26 cellular contexts compared by ENCODE assay signal in genomic region chr7:65449505-65449852, GRCh38.
A peak's percentile ranks its signal among the peaks of the same experiment; 100 is the strongest.
DNase-seq lines count a peak whose midpoint lies in the region; ATAC-seq and TF ChIP-seq lines count a peak whose summit lies in the region.
"Had no signal": no experiment of that assay in that cellular context is flagged by ENCODE, and none has a peak within 500 bp of the region (broad histone marks: within the 10 kb centered on the region; RNA-seq: fewer than 3 reads in every experiment).

No MANE protein-coding gene starts in this region.

- H3K27ac ChIP-seq in CD4-positive, CD25-positive, alpha-beta regulatory T cell (ENCODE audit: insufficient read depth, low read length, poor library complexity, severe bottlenecking), result no peak overlapping the region
- H3K27ac ChIP-seq in mammary epithelial cell (ENCODE audit: insufficient read depth, low read depth, low read length) (peak overlapping the region; percentile 74), gastroesophageal sphincter (no peak overlapping the region)
- H3K27ac ChIP-seq: A549, RWPE1, SK-N-MC, thyroid gland had no signal

- H3K9me3 ChIP-seq in CD4-positive, CD25-positive, alpha-beta regulatory T cell (ENCODE audit: control insufficient read depth in 2 of 2, low read length in 2 of 2), result no peaks in the 10 kb centered on the region
- H3K9me3 ChIP-seq in mammary epithelial cell (replicated peaks; ENCODE audit: insufficient read depth, low read length) (no peaks in the 10 kb centered on the region), gastroesophageal sphincter (peaks cover 0 to 10% (median 0%) of the 10 kb centered on the region in 3 donors)
- H3K9me3 ChIP-seq: thyroid gland had no signal

- intact Hi-C loops in mammary epithelial cell (cut with micrococcal nuclease), result loop anchor here (1.0 to 5.0 kb wide), 2 partner anchors 8 to 77 kb away; partner anchors contain the start of gene ZNF92

- TF ChIP-seq CTCF in mammary epithelial cell (conservative IDR thresholded peaks at IDR 0.05 in 1 of 2, IDR thresholded peaks at IDR 0.05 in 1 of 2; ENCODE audit: extremely low read depth in 1 of 2, insufficient read depth in 1 of 2, low read depth in 1 of 2, low read length in 2 of 2) (no peak), nephron (IDR thresholded peaks at IDR 0.05; ENCODE audit: unreplicated experiment in 3 of 3) (no peak), gastroesophageal sphincter (IDR thresholded peaks at IDR 0.05) (no peak)

- H3K27me3 Mint-ChIP-seq in CD4-positive, CD25-positive, alpha-beta regulatory T cell, result peaks cover 3% of the 10 kb centered on the region
- peaks cover 5% of the 10 kb centered on the region for H3K27me3 Mint-ChIP-seq in nephron (ENCODE audit: low read depth)
- H3K27me3 Mint-ChIP-seq: activated naive CD8-positive, alpha-beta T cell treated with anti-CD3 and anti-CD28 coated beads for 36 hours; stimulated activated naive CD8-positive, alpha-beta T cell treated with anti-CD3 and anti-CD28 coated beads, Interleukin-15, amount 100 ng/mL, for 72 hours had no signal

- DNase-seq in CD4-positive, CD25-positive, alpha-beta regulatory T cell, result peak in 1 of 3 donors; percentile 17
- DNase-seq in M059J (ENCODE audit: low read depth) (peak; percentile 56), mammary epithelial cell (peak; percentile 38), amygdala (lab: John Stamatoyannopoulos, UW) (no peak), nucleus accumbens (lab: John Stamatoyannopoulos, UW) (no peak), NCI-H526 treated with DMSO at 0.1 percent for 48 hours (lab: John Stamatoyannopoulos, UW) (no peak)
- DNase-seq: activated CD4-positive, alpha-beta T cell treated with anti-CD3 and anti-CD28 coated beads for 4 hours; activated CD8-positive, alpha-beta memory T cell treated with anti-CD3 and anti-CD28 coated beads for 24 hours; activated effector memory CD4-positive, alpha-beta T cell treated with anti-CD3 and anti-CD28 coated beads, Interleukin-2, amount 50 U/mL, for 16 hours; activated naive CD8-positive, alpha-beta T cell treated with anti-CD3 and anti-CD28 coated beads for 36 hours; DMS153; glutamatergic neuron; H7; kidney; NCI-H1436; NCI-H2081 treated with DMSO at 0.1 percent for 48 hours; NCI-H748 treated with DMSO at 0.1 percent for 48 hours; stimulated activated naive CD8-positive, alpha-beta T cell treated with anti-CD3 and anti-CD28 coated beads, Interleukin-15, amount 100 ng/mL, for 72 hours; thyroid gland had no signal

- peak overlapping the region in 2 of 3 donors; percentile 55 to 56 for H3K27ac Mint-ChIP-seq in CD4-positive, CD25-positive, alpha-beta regulatory T cell
- H3K27ac Mint-ChIP-seq in nephron, result peak overlapping the region in 2 of 3 experiments; percentile 55 to 57
- H3K27ac Mint-ChIP-seq: activated naive CD8-positive, alpha-beta T cell treated with anti-CD3 and anti-CD28 coated beads for 36 hours; B cell had no signal

- H3K4me2 ChIP-seq in mammary epithelial cell (ENCODE audit: insufficient read depth, low read depth, low read length), result peak overlapping the region; percentile 56
- H3K4me2 ChIP-seq: A549 had no signal

- H3K4me1 ChIP-seq in CD4-positive, CD25-positive, alpha-beta regulatory T cell (ENCODE audit: control insufficient read depth, insufficient read depth, low read length, poor library complexity, severe bottlenecking), result peaks cover 6% of the 10 kb centered on the region
- H3K4me1 ChIP-seq in mammary epithelial cell (ENCODE audit: insufficient read depth, low read length) (peaks cover 16% of the 10 kb centered on the region), gastroesophageal sphincter (peaks cover 0 to 9% (median 0%) of the 10 kb centered on the region in 3 donors)
- H3K4me1 ChIP-seq: A549, thyroid gland had no signal

- no peak for TF ChIP-seq EP300 in gastroesophageal sphincter (IDR thresholded peaks at IDR 0.05)

- peak overlapping the region in 2 of 4 donors; percentile 26 to 52 for H3K4me3 Mint-ChIP-seq in CD4-positive, CD25-positive, alpha-beta regulatory T cell
- no peak overlapping the region for H3K4me3 Mint-ChIP-seq in nephron
- H3K4me3 Mint-ChIP-seq: activated naive CD8-positive, alpha-beta T cell treated with anti-CD3 and anti-CD28 coated beads for 36 hours; B cell; stimulated activated naive CD8-positive, alpha-beta T cell treated with anti-CD3 and anti-CD28 coated beads, Interleukin-15, amount 100 ng/mL, for 72 hours had no signal

- no TSS peak for BruUV-seq in mammary epithelial cell (replicated peaks; lab: Mats Ljungman, UMichigan)

- H3K9ac ChIP-seq in mammary epithelial cell (ENCODE audit: insufficient read depth, low read length), result no peak overlapping the region

- H3K4me1 Mint-ChIP-seq in CD4-positive, CD25-positive, alpha-beta regulatory T cell, result peaks cover 3 to 40% (median 17%) of the 10 kb centered on the region in 4 donors
- no peaks in the 10 kb centered on the region for H3K4me1 Mint-ChIP-seq in nephron
- H3K4me1 Mint-ChIP-seq: stimulated activated naive CD8-positive, alpha-beta T cell treated with anti-CD3 and anti-CD28 coated beads, Interleukin-15, amount 100 ng/mL, for 72 hours had no signal

- no peak overlapping the region for H3K4me3 ChIP-seq in CD4-positive, CD25-positive, alpha-beta regulatory T cell (ENCODE audit: low read depth, low read length)
- no peak overlapping the region for H3K4me3 ChIP-seq in mammary epithelial cell (replicated peaks in 1 of 3; ENCODE audit: insufficient read depth in 1 of 3, low read depth in 2 of 3, low read length in 3 of 3)
- H3K4me3 ChIP-seq in gastroesophageal sphincter, result no peak overlapping the region
- H3K4me3 ChIP-seq: A549, K562, SK-N-MC, thyroid gland had no signal

- H4K20me1 ChIP-seq in mammary epithelial cell (ENCODE audit: insufficient read depth, low read length), result no peaks in the 10 kb centered on the region

- in situ Hi-C loops in mammary epithelial cell (cut with MboI; ENCODE audit: low sequenced_read_pairs in 2 of 2), result no loop called here

- peaks cover 0 to 9% (median 3%) of the 10 kb centered on the region in 7 donors for H3K9me3 Mint-ChIP-seq in CD4-positive, CD25-positive, alpha-beta regulatory T cell
- H3K9me3 Mint-ChIP-seq in nephron, result peaks cover 9% of the 10 kb centered on the region

- CTCF ChIA-PET in mammary epithelial cell (lab: Charles Lee; ENCODE audit: low non-redundant PET), result no interaction called here

- dilution Hi-C loops in mammary epithelial cell (cut with HindIII; ENCODE audit: low sequenced_read_pairs), result no loop called here

- H3K36me3 ChIP-seq in CD4-positive, CD25-positive, alpha-beta regulatory T cell (ENCODE audit: control insufficient read depth, insufficient read depth, low read length), result no peaks in the 10 kb centered on the region
- H3K36me3 ChIP-seq in mammary epithelial cell (ENCODE audit: insufficient read depth, low read length), result no peaks in the 10 kb centered on the region
- H3K36me3 ChIP-seq in gastroesophageal sphincter, result no peaks in the 10 kb centered on the region
- H3K36me3 ChIP-seq: thyroid gland had no signal

- H3K36me3 Mint-ChIP-seq in CD4-positive, CD25-positive, alpha-beta regulatory T cell, result no peaks in the 10 kb centered on the region
- H3K36me3 Mint-ChIP-seq in nephron (ENCODE audit: low read depth), result no peaks in the 10 kb centered on the region
- H3K36me3 Mint-ChIP-seq: activated naive CD8-positive, alpha-beta T cell treated with anti-CD3 and anti-CD28 coated beads for 36 hours had no signal

- no peak for TF ChIP-seq POLR2A in gastroesophageal sphincter (IDR thresholded peaks at IDR 0.05)

- peak overlapping the region; percentile 65 for H2AFZ ChIP-seq in mammary epithelial cell (ENCODE audit: low read depth, low read length)

- H3K79me2 ChIP-seq in mammary epithelial cell (ENCODE audit: insufficient read depth, low read length), result no peaks in the 10 kb centered on the region

- ATAC-seq in CD4-positive, CD25-positive, alpha-beta regulatory T cell (ENCODE audit: low read depth in 2 of 2), result no peak
- ATAC-seq in gastroesophageal sphincter, result no peak
- ATAC-seq: A549; K562; stimulated activated naive CD8-positive, alpha-beta T cell treated with anti-CD3 and anti-CD28 coated beads, Interleukin-15, amount 100 ng/mL, for 72 hours had no signal

- 0% methylated on average over 2 of the region's 2 CpGs for WGBS in mammary epithelial cell (ENCODE audit: low coverage, missing lambda C conversion rate)
- WGBS in gastroesophageal sphincter (ENCODE audit: low coverage in 1 of 2), 2 donors, result 24% methylated on average over 2 of the region's 2 CpGs; no CpG with 5 or more reads in 1 of the 2 donors

- peaks cover 4% of the 10 kb centered on the region for H3K27me3 ChIP-seq in CD4-positive, CD25-positive, alpha-beta regulatory T cell (ENCODE audit: control insufficient read depth, insufficient read depth, low read length)
- H3K27me3 ChIP-seq in mammary epithelial cell (ENCODE audit: insufficient read depth, low read length), result no peaks in the 10 kb centered on the region
- no peaks in the 10 kb centered on the region for H3K27me3 ChIP-seq in gastroesophageal sphincter
- H3K27me3 ChIP-seq: thyroid gland had no signal

Comparison
In these comparisons a context has a peak if more than half of its experiments do, and no peak if none do; other contexts are left out.
1. DNase-seq: peak in M059J (single experiment) and mammary epithelial cell (single experiment); none in amygdala (0 of 56), nucleus accumbens (0 of 56) and NCI-H526 treated with DMSO at 0.1 percent for 48 hours (single experiment).